Comparison of ENCODE assay signal across 1 cellular context in genomic region chrX:63784346-63784901, GRCh38.
TF ChIP-seq lines count a peak whose summit lies in the region.

No MANE protein-coding gene starts in this region.

TF ChIP-seq in IMR-90, 13 proteins besides CTCF, POLR2A, EP300 and RAD21 (continued from another document):
- TF ChIP-seq SMC3 (IDR thresholded peaks at IDR 0.05; ENCODE audit: low read depth, low read length): no peak
TF ChIP-seq in IMR-90: peak in this region for 0.
